8 cellular contexts compared by ENCODE assay signal in the genomic region with DNA sequence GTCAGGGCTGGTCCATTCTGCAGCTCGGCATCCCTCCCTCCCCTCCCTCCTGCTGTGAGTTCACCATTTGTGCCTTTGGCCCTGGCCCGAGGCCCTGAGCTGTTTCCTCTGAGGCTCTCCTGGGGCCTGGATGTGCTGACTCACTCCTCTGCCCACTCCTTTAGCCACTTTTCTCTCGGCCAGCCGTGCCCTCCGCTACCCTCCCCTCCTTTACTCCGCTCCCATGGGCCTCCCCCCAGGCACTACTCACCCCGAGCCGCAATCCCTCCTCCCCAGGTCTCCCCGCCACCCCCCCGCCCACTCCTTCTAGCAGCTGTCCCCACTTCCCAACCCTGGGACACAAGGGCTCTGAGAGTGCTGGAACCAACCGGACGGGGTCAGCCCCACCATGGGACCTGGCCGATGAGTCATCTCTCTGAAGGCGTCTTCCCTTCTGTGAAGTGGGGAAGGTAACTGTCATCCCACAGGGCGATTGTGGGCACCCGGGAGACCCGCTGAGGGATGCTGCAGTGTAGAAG. TPM values are rescaled to one million over a fixed set of nuclear protein-coding genes. Genes with fewer than 3 reads are reported as not detected.
DNase-seq lines count a peak whose midpoint lies in the region; ATAC-seq and TF ChIP-seq lines count a peak whose summit lies in the region.

No MANE protein-coding gene starts in this region.

- H3K4me3 ChIP-seq in AG04450 (ENCODE audit: low read depth, low read length) (no peak overlapping the region), HUES6 (ENCODE audit: low read depth, low read length) (peak overlapping the region; percentile 31; the same call in 1 of the 2 replicates), cardiac fibroblast (replicated peaks in 1 of 2; ENCODE audit: low read depth in 2 of 2, low read length in 2 of 2) (no peak overlapping the region), lower leg skin (ENCODE audit: low read depth, poor library complexity, severe bottlenecking) (no peak overlapping the region)

- peaks cover 12% of the 10 kb centered on the region for H3K27me3 Mint-ChIP-seq in activated T-helper 2 cell treated with anti-CD3 and anti-CD28 coated beads, Interferon-gamma antibody, Interleukin-2, Interleukin-4, amounts not matched to agents 10 μg/mL and 5 μg/mL and 100 μg/mL, durations not matched to agents 14 hours and 24 hours and 36 hours (ENCODE audit: low read depth)

- H3K36me3 Mint-ChIP-seq in activated T-helper 2 cell treated with anti-CD3 and anti-CD28 coated beads, Interferon-gamma antibody, Interleukin-2, Interleukin-4, amounts not matched to agents 10 μg/mL and 5 μg/mL and 100 μg/mL, durations not matched to agents 14 hours and 24 hours and 36 hours (ENCODE audit: low read depth), result no peaks in the 10 kb centered on the region

- H3K27ac Mint-ChIP-seq in activated T-helper 2 cell treated with anti-CD3 and anti-CD28 coated beads, Interferon-gamma antibody, Interleukin-2, Interleukin-4, amounts not matched to agents 10 μg/mL and 5 μg/mL and 100 μg/mL, durations not matched to agents 14 hours and 24 hours and 36 hours, result no peak overlapping the region

- no peak for ATAC-seq in HG02973 (IDR thresholded peaks at IDR 0.05; ENCODE audit: unreplicated experiment)
- no peak for ATAC-seq in GM19452 (IDR thresholded peaks at IDR 0.05; ENCODE audit: unreplicated experiment)

- H3K4me1 ChIP-seq in HUES6 (ENCODE audit: control insufficient read depth, insufficient read depth, low read length), result peaks cover 17% of the 10 kb centered on the region

- no peaks in the 10 kb centered on the region for H3K9me3 Mint-ChIP-seq in activated T-helper 2 cell treated with anti-CD3 and anti-CD28 coated beads, Interferon-gamma antibody, Interleukin-2, Interleukin-4, amounts not matched to agents 10 μg/mL and 5 μg/mL and 100 μg/mL, durations not matched to agents 14 hours and 24 hours and 36 hours

- 37 to 41% methylated on average over 17 of the region's 17 CpGs for WGBS in lower leg skin, 2 donors

- no peaks in the 10 kb centered on the region for H3K4me1 Mint-ChIP-seq in activated T-helper 2 cell treated with anti-CD3 and anti-CD28 coated beads, Interferon-gamma antibody, Interleukin-2, Interleukin-4, amounts not matched to agents 10 μg/mL and 5 μg/mL and 100 μg/mL, durations not matched to agents 14 hours and 24 hours and 36 hours (ENCODE audit: low read depth)

- TF ChIP-seq CTCF in AG04450 (IDR thresholded peaks at IDR 0.05; ENCODE audit: low read depth, low read length) (no peak), cardiac fibroblast (IDR thresholded peaks at IDR 0.05; ENCODE audit: low read depth, low read length) (no peak), lower leg skin (IDR thresholded peaks at IDR 0.05) (no peak)

- intact Hi-C loops in lower leg skin (cut with DNase I; ENCODE audit: low total_unique reads), result no loop called here
- intact Hi-C loops in activated T-helper 2 cell treated with anti-CD3 and anti-CD28 coated beads, Interferon-gamma antibody, Interleukin-2, Interleukin-4, amounts not matched to agents 10 μg/mL and 5 μg/mL and 100 μg/mL, durations not matched to agents 14 hours and 24 hours and 36 hours (cut with micrococcal nuclease), result no loop called here

- TF ChIP-seq POLR2A in lower leg skin (IDR thresholded peaks at IDR 0.05), result no peak

- no peak overlapping the region for H3K4me3 Mint-ChIP-seq in activated T-helper 2 cell treated with anti-CD3 and anti-CD28 coated beads, Interferon-gamma antibody, Interleukin-2, Interleukin-4, amounts not matched to agents 10 μg/mL and 5 μg/mL and 100 μg/mL, durations not matched to agents 14 hours and 24 hours and 36 hours (ENCODE audit: low read depth)

- DNase-seq in AG04450 (ENCODE audit: low read depth, low spot score), result peak; percentile 66
- DNase-seq in cardiac fibroblast (ENCODE audit: low read depth in 2 of 2), result peak; percentile 92 to 93
- peak; percentile 49 to 89 for DNase-seq in lower leg skin (ENCODE audit: low spot score in 2 of 2)
- DNase-seq in activated T-helper 2 cell treated with anti-CD3 and anti-CD28 coated beads, Interferon-gamma antibody, Interleukin-2, Interleukin-4, amounts not matched to agents 10 μg/mL and 5 μg/mL and 100 μg/mL, durations not matched to agents 14 hours and 24 hours and 36 hours (ENCODE audit: low spot score), result no peak
- no peak for DNase-seq in NCI-H2107 treated with DMSO at 0.1 percent for 48 hours (lab: John Stamatoyannopoulos, UW; ENCODE audit: unreplicated experiment)

- peak overlapping the region; percentile 43 for H3K9ac ChIP-seq in HUES6 (ENCODE audit: low read length)

- H3K27me3 ChIP-seq in AG04450 (ENCODE audit: control insufficient read depth, insufficient read depth, low read length), result peaks cover 2% of the 10 kb centered on the region
- no peaks in the 10 kb centered on the region for H3K27me3 ChIP-seq in HUES6 (ENCODE audit: control insufficient read depth, insufficient read depth, low read length)

- CTCF ChIA-PET in AG04450 (lab: Charles Lee), result interaction anchor here (0.6 to 2.8 kb wide), 4 partner anchors 41 to 742 kb away, joined by 3 to 13 read pairs (median 4); a partner anchor contains a TSS

- H3K9me3 ChIP-seq in AG04450 (ENCODE audit: control insufficient read depth, insufficient read depth, low read length) (no peaks in the 10 kb centered on the region; the same call in 1 of the 2 replicates), HUES6 (ENCODE audit: control insufficient read depth, insufficient read depth, low read depth, low read length) (no peaks in the 10 kb centered on the region)

- POLR2A ChIA-PET in AG04450 (lab: Yijun Ruan, JAX), result interaction anchor here (0.6 kb wide), 1 partner anchor 32 kb away, joined by 4 read pairs; no protein-coding TSS in a partner anchor

- H3K27ac ChIP-seq in AG04450 (ENCODE audit: low read depth, low read length) (peak overlapping the region; percentile 47), HUES6 (ENCODE audit: low read depth, low read length) (peak overlapping the region; percentile 78; the same call in 1 of the 2 replicates)

- no peaks in the 10 kb centered on the region for H3K36me3 ChIP-seq in HUES6 (ENCODE audit: control insufficient read depth, insufficient read depth, low read length)

RNA-seq across cellular contexts. Expression of a gene that starts 11.4 kb away (rescaled TPM):
- polyA plus RNA-seq in AG04450 (2011; rRNA removed), result not detected in 2 replicates
- not detected in 2 replicates for polyA minus RNA-seq in AG04450 (2011; rRNA and poly(A)+ RNA removed)
- not detected for total RNA-seq in lower leg skin
- not detected in 2 replicates for total RNA-seq in activated T-helper 2 cell treated with anti-CD3 and anti-CD28 coated beads, Interferon-gamma antibody, Interleukin-2, Interleukin-4, amounts not matched to agents 10 μg/mL and 5 μg/mL and 100 μg/mL, durations not matched to agents 14 hours and 24 hours and 36 hours

RNA-seq across cellular contexts. Expression of a gene that starts 37.4 kb away (rescaled TPM):
- not detected in 2 replicates for polyA plus RNA-seq in AG04450 (2011; rRNA removed)
- not detected in 2 replicates for polyA minus RNA-seq in AG04450 (2011; rRNA and poly(A)+ RNA removed)
- 1 to 10 TPM in 1 of 4 donors, under 1 TPM in 1, not detected in 2; 0.96 to 1.2 TPM for total RNA-seq in lower leg skin
- not detected in 2 replicates for total RNA-seq in activated T-helper 2 cell treated with anti-CD3 and anti-CD28 coated beads, Interferon-gamma antibody, Interleukin-2, Interleukin-4, amounts not matched to agents 10 μg/mL and 5 μg/mL and 100 μg/mL, durations not matched to agents 14 hours and 24 hours and 36 hours

RNA-seq across cellular contexts. Expression of a gene that starts 41.5 kb away (rescaled TPM):
- 14.2 and 15.2 TPM in 2 replicates for polyA plus RNA-seq in AG04450 (2011; rRNA removed)
- polyA minus RNA-seq in AG04450 (2011; rRNA and poly(A)+ RNA removed), result 19.0 and 26.4 TPM in 2 replicates
- total RNA-seq in lower leg skin, result 10 to 100 TPM; 35.8 to 41.8 (median 36.5) TPM
- 57.5 and 64.4 TPM in 2 replicates for total RNA-seq in activated T-helper 2 cell treated with anti-CD3 and anti-CD28 coated beads, Interferon-gamma antibody, Interleukin-2, Interleukin-4, amounts not matched to agents 10 μg/mL and 5 μg/mL and 100 μg/mL, durations not matched to agents 14 hours and 24 hours and 36 hours

Comparison
In these comparisons a context has a peak if more than half of its experiments do, and no peak if none do; other contexts are left out.
1. DNase-seq: peak in AG04450 (single experiment), cardiac fibroblast (2 of 2) and lower leg skin (2 of 2); none in activated T-helper 2 cell treated with anti-CD3 and anti-CD28 coated beads, Interferon-gamma antibody, Interleukin-2, Interleukin-4, amounts not matched to agents 10 μg/mL and 5 μg/mL and 100 μg/mL, durations not matched to agents 14 hours and 24 hours and 36 hours (single experiment) and NCI-H2107 treated with DMSO at 0.1 percent for 48 hours (single experiment).